ENCODE assay signal across 25 cellular contexts in the genomic region with DNA sequence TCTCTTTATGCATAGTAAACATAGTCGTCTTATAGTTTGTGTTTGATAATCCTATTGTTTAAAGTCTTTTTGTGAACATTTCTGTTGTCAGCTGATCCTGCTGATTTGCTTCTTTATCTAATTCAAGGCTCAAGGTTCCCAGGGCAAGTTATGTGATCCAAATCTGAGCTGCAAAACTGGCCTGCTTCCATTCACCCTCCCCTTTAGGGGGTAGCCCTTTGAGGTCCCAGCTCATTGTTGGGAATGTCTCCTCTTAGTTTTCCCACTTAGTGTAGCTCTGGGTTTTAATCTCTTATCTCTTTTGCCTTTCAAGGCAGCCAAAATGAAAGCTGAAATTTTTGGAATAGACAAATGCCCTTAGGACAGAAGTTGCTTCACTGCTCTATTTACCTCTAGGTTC.
"Had no signal": no experiment of that assay in that cellular context is flagged by ENCODE, and none has a peak within 500 bp of the region (broad histone marks: within the 10 kb centered on the region; RNA-seq: fewer than 3 reads in every experiment).

No MANE protein-coding gene starts in this region.

- ATAC-seq: activated CD8-positive, alpha-beta T cell treated with anti-CD3 and anti-CD28 coated beads for 36 hours; activated naive CD8-positive, alpha-beta T cell treated with anti-CD3 and anti-CD28 coated beads, Interleukin-2, amount 50 U/mL, for 24 hours; esophagus mucosa; gastroesophageal sphincter; heart left ventricle; left colon; lower lobe of right lung; natural killer cell treated with Interleukin-12 subunit alpha and Interleukin-12 subunit beta and Interleukin-15 and Interleukin-18, amount 100 ng/mL, for 72 hours had no signal

- H3K27ac ChIP-seq: breast epithelium, gastroesophageal sphincter, heart left ventricle, lower lobe of right lung, tibial artery had no signal

- H3K9me3 Mint-ChIP-seq: natural killer cell treated with Interleukin-12 subunit alpha and Interleukin-12 subunit beta and Interleukin-15 and Interleukin-18, amount 100 ng/mL, for 72 hours had no signal

- H3K27me3 ChIP-seq: gastroesophageal sphincter, heart left ventricle, tibial artery had no signal

- H3K4me1 ChIP-seq: breast epithelium, gastroesophageal sphincter, heart left ventricle, lower lobe of right lung, tibial artery had no signal

- H3K4me3 ChIP-seq: breast epithelium, gastroesophageal sphincter, heart left ventricle, lower lobe of right lung, tibial artery had no signal

- H3K27me3 Mint-ChIP-seq: activated CD8-positive, alpha-beta T cell treated with anti-CD3 and anti-CD28 coated beads for 36 hours; activated naive CD4-positive, alpha-beta T cell treated with anti-CD3 and anti-CD28 coated beads, Interleukin-2, amount 10 ng/mL, durations not matched to agents 7 days and 5 days; activated naive CD8-positive, alpha-beta T cell treated with anti-CD3 and anti-CD28 coated beads, Interleukin-2, amount 50 U/mL, for 24 hours had no signal

- H3K9me3 ChIP-seq: breast epithelium, gastroesophageal sphincter, lower lobe of right lung, tibial artery had no signal

- H3K4me1 Mint-ChIP-seq: activated naive CD4-positive, alpha-beta T cell treated with anti-CD3 and anti-CD28 coated beads, Interleukin-2, amount 10 ng/mL, durations not matched to agents 7 days and 5 days had no signal

- DNase-seq: activated CD4-positive, alpha-beta T cell treated with anti-CD3 and anti-CD28 coated beads for 48 hours; activated CD4-positive, CD25-positive, alpha-beta regulatory T cell; activated CD8-positive, alpha-beta T cell treated with anti-CD3 and anti-CD28 coated beads for 36 hours; activated naive CD4-positive, alpha-beta T cell treated with anti-CD3 and anti-CD28 coated beads, Interleukin-2, amount 10 ng/mL, durations not matched to agents 7 days and 5 days; activated naive CD8-positive, alpha-beta T cell treated with anti-CD3 and anti-CD28 coated beads, Interleukin-2, amount 50 U/mL, for 24 hours; activated T-cell treated with anti-CD3 and anti-CD28 coated beads, Interleukin-2, amount 50 U/mL, for 1 hour; anterior cingulate cortex; cerebellar nuclear complex; cortex of kidney; effector CD4-positive, alpha-beta T cell; heart left ventricle; islet precursor cell; left colon; lower lobe of right lung; stimulated activated CD4-positive, alpha-beta T cell treated with anti-CD3 and anti-CD28 coated beads, Interleukin-12 subunit alpha, Interleukin-12 subunit beta, amount 100 ng/mL, for 4 hours; stimulated activated CD4-positive, alpha-beta T cell treated with anti-CD3 and anti-CD28 coated beads, Interleukin-1b, Interleukin-23, amount 100 ng/mL, for 48 hours; stimulated activated CD8-positive, alpha-beta memory T cell treated with anti-CD3 and anti-CD28 coated beads, Interleukin-4, amount 100 ng/mL, for 48 hours; stimulated activated naive CD4-positive, alpha-beta T cell; SW 1271; tibial artery had no signal

- H3K36me3 ChIP-seq: breast epithelium, gastroesophageal sphincter, lower lobe of right lung had no signal

- H3K27ac Mint-ChIP-seq: activated CD8-positive, alpha-beta T cell treated with anti-CD3 and anti-CD28 coated beads for 36 hours; activated naive CD4-positive, alpha-beta T cell treated with anti-CD3 and anti-CD28 coated beads, Interleukin-2, amount 10 ng/mL, durations not matched to agents 7 days and 5 days; activated naive CD8-positive, alpha-beta T cell treated with anti-CD3 and anti-CD28 coated beads, Interleukin-2, amount 50 U/mL, for 24 hours; activated T-helper 2 cell treated with anti-CD3 and anti-CD28 coated beads, Interferon-gamma antibody, Interleukin-2, Interleukin-4, amounts not matched to agents 10 μg/mL and 5 μg/mL and 100 μg/mL, durations not matched to agents 14 hours and 24 hours and 36 hours; natural killer cell treated with Interleukin-12 subunit alpha and Interleukin-12 subunit beta and Interleukin-15 and Interleukin-18, amount 100 ng/mL, for 72 hours had no signal

- H3K4me3 Mint-ChIP-seq: activated CD8-positive, alpha-beta T cell treated with anti-CD3 and anti-CD28 coated beads for 36 hours; activated naive CD4-positive, alpha-beta T cell treated with anti-CD3 and anti-CD28 coated beads, Interleukin-2, amount 10 ng/mL, durations not matched to agents 7 days and 5 days; activated naive CD8-positive, alpha-beta T cell treated with anti-CD3 and anti-CD28 coated beads, Interleukin-2, amount 50 U/mL, for 24 hours; natural killer cell treated with Interleukin-12 subunit alpha and Interleukin-12 subunit beta and Interleukin-15 and Interleukin-18, amount 100 ng/mL, for 72 hours had no signal
